In the genomic region with DNA sequence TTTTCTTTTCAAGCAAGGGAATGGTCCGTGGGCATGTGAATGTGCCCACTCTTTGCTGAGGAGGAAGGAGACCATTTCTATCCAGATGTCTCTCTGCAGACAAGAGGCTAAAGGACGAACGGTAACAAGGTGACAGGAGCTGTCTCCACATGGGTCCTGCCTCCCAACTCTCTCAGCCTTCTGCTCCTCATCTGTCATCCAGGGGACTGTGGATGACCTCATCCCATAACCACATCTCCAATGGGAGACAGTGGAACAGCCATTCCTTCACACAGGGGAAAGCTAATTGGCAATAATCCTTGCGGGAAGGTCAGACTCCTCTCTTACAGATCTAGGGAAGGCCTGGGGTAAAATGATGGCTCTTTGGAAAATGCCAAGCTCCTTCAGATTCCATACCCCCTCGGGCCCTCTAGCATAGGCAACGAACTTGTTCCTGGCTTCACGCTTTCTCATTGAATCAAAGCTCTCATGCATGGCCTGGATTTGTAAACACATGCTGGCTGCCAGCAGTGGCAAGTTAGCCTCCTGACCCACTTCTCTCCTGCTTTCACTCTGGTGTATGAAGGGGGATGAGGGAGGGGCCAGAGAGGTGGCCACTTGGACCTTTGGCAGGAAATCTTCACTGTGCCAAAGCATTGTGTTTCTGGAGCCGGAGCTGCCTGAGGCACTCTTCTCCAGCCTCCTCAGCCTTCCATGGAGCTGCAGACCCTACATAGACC, we compare ENCODE assay signal across 8 cellular contexts.
A peak's percentile ranks its signal among the peaks of the same experiment; 100 is the strongest.
DNase-seq lines count a peak whose midpoint lies in the region; ATAC-seq and TF ChIP-seq lines count a peak whose summit lies in the region.
"Not testable (repeated sequence)": the region's sequence is repeated elsewhere in the genome, so short reads cannot be mapped to it uniquely, and the experiment has no call there.

No MANE protein-coding gene starts in this region.

- not testable (repeated sequence) for DNase-seq in heart left ventricle; left ventricle myocardium inferior; left lobe of liver (ENCODE audit: low spot score); right lobe of liver; psoas muscle; aorta
- peak; percentile 34 to 45 for DNase-seq in thyroid gland

- H3K9me3 ChIP-seq in heart left ventricle; left ventricle myocardium inferior (replicated peaks); right lobe of liver; psoas muscle; thyroid gland; aorta (ENCODE audit: control insufficient read depth, low read length): not testable (repeated sequence)

- not testable (repeated sequence) for TF ChIP-seq POLR2A in heart left ventricle (IDR thresholded peaks at IDR 0.05); right lobe of liver (IDR thresholded peaks at IDR 0.05); thyroid gland (IDR thresholded peaks at IDR 0.05)

- not testable (repeated sequence) for H3K27me3 ChIP-seq in heart left ventricle; left ventricle myocardium inferior (ENCODE audit: low read depth); right lobe of liver; psoas muscle (ENCODE audit: insufficient read depth in 3 of 3, low read length in 2 of 3); thyroid gland; aorta (ENCODE audit: control insufficient read depth in 1 of 2, insufficient read depth in 2 of 2, low read length in 1 of 2)

- not testable (repeated sequence) for H3K4me3 ChIP-seq in heart left ventricle; left ventricle myocardium inferior; right lobe of liver; psoas muscle; thyroid gland (replicated peaks in 1 of 3); aorta (ENCODE audit: low read length in 2 of 2)

- H3K4me1 ChIP-seq in heart left ventricle; left ventricle myocardium inferior; right lobe of liver; psoas muscle; thyroid gland; aorta (ENCODE audit: control insufficient read depth in 1 of 2, insufficient read depth in 2 of 2, low read length in 2 of 2): not testable (repeated sequence)

- 23 to 35% methylated on average over 6 of the region's 8 CpGs; no CpG with 5 or more reads in 2 of the 4 donors for WGBS in heart left ventricle, 4 donors
- 28% methylated on average over 4 of the region's 8 CpGs for WGBS in right lobe of liver (ENCODE audit: insufficient coverage, low coverage, low lambda C conversion rate, missing lambda C conversion rate)
- WGBS in psoas muscle, 3 donors = 10 to 19% (median 12%) methylated on average over 6 of the region's 8 CpGs
- WGBS in thyroid gland, 2 donors = 13 to 60% methylated on average over 1 to 4 of the region's 8 CpGs
- 45 to 59% methylated on average over 5 to 6 of the region's 8 CpGs for WGBS in aorta, 2 donors

- H3K27ac ChIP-seq in heart left ventricle (peak overlapping the region in 4 of 12 donors; percentile 31 to 59 (median 48)), left ventricle myocardium inferior (replicated peaks) (peak overlapping the region; percentile 61), right lobe of liver (peak overlapping the region in 1 of 3 donors; percentile 47), thyroid gland (peak overlapping the region in 2 of 3 donors; percentile 59 to 63)
- H3K27ac ChIP-seq in psoas muscle; aorta (ENCODE audit: low read depth in 1 of 2, low read length in 2 of 2): not testable (repeated sequence)

- not testable (repeated sequence) for H3K36me3 ChIP-seq in heart left ventricle; left ventricle myocardium inferior; right lobe of liver; psoas muscle (ENCODE audit: insufficient read depth in 1 of 2, low read depth in 1 of 2); thyroid gland; aorta (ENCODE audit: control insufficient read depth in 1 of 2, insufficient read depth in 2 of 2, low read length in 1 of 2)

- intact Hi-C loops in heart left ventricle (cut with DNase I); left ventricle myocardium inferior (cut with micrococcal nuclease); right lobe of liver (cut with DNase I); psoas muscle (cut with DNase I); thyroid gland (cut with DNase I); aorta (cut with DNase I): not testable (repeated sequence)

- not testable (repeated sequence) for TF ChIP-seq CTCF in heart left ventricle (IDR thresholded peaks at IDR 0.05); left ventricle myocardium inferior (IDR thresholded peaks at IDR 0.05; ENCODE audit: borderline replicate concordance); right lobe of liver (IDR thresholded peaks at IDR 0.05); psoas muscle (IDR thresholded peaks at IDR 0.05); thyroid gland (IDR thresholded peaks at IDR 0.05)

- peak; percentile 20 for ATAC-seq in SK-N-SH treated with all-trans-retinoic acid at 6 μM for 48 hours
- ATAC-seq in heart left ventricle = peak; percentile 29 to 65 (median 55)
- peak; percentile 84 for ATAC-seq in left lobe of liver
- ATAC-seq in right lobe of liver = peak; percentile 69 to 84 (median 78)
- peak; percentile 39 to 73 (median 57) for ATAC-seq in psoas muscle
- peak; percentile 16 for ATAC-seq in aorta (ENCODE audit: low FRiP score)

Comparison
In these comparisons a context has a peak if more than half of its experiments do, and no peak if none do; other contexts are left out.
1. ATAC-seq: peak in every context shown above with its lines; median percentile 84 in left lobe of liver; 78 in right lobe of liver; 57 in psoas muscle; 55 in heart left ventricle; 20 in SK-N-SH treated with all-trans-retinoic acid at 6 μM for 48 hours; 16 in aorta.